Comparison of ENCODE assay signal across 9 cellular contexts in genomic region chr11:114762437-114762836, GRCh38.
DNase-seq lines count a peak whose midpoint lies in the region; ATAC-seq and TF ChIP-seq lines count a peak whose summit lies in the region.
"Had no signal": no experiment of that assay in that cellular context is flagged by ENCODE, and none has a peak within 500 bp of the region (broad histone marks: within the 10 kb centered on the region; RNA-seq: fewer than 3 reads in every experiment).

No MANE protein-coding gene starts in this region.

- no peaks in the 10 kb centered on the region; the same call in 1 of the 2 replicates for H3K27me3 ChIP-seq in H7 (ENCODE audit: control insufficient read depth, insufficient read depth, low read length)
- H3K27me3 ChIP-seq in RWPE2 (ENCODE audit: insufficient read depth, poor library complexity, severe bottlenecking), result no peaks in the 10 kb centered on the region
- H3K27me3 ChIP-seq: suprapubic skin had no signal

- peak; percentile 63 for TF ChIP-seq CTCF in RWPE2 (IDR thresholded peaks at IDR 0.05; ENCODE audit: poor library complexity, severe bottlenecking)
- TF ChIP-seq CTCF in epithelial cell of esophagus (IDR thresholded peaks at IDR 0.05; ENCODE audit: insufficient read depth, low read depth, low read length, missing control alignments), result peak; percentile 63

- H3K36me3 ChIP-seq in H7 (replicated peaks; ENCODE audit: control insufficient read depth, insufficient read depth, low read length) (no peaks in the 10 kb centered on the region), RWPE2 (ENCODE audit: low read depth) (no peaks in the 10 kb centered on the region)
- H3K36me3 ChIP-seq: suprapubic skin had no signal

- peak; percentile 75 for ATAC-seq in RWPE2 (ENCODE audit: low read depth)
- no peak for ATAC-seq in HG03439 (IDR thresholded peaks at IDR 0.05; ENCODE audit: unreplicated experiment)

- no peak overlapping the region for H3K27ac ChIP-seq in RWPE2 (ENCODE audit: poor library complexity, severe bottlenecking)
- H3K27ac ChIP-seq: suprapubic skin had no signal

- no peaks in the 10 kb centered on the region for H3K4me1 ChIP-seq in RWPE2 (ENCODE audit: insufficient read depth, poor library complexity, severe bottlenecking)

- DNase-seq in AG20443 (ENCODE audit: low spot score), result peak; percentile 84
- peak; percentile 69 for DNase-seq in H7
- DNase-seq in RWPE2 (ENCODE audit: low spot score), result no peak
- DNase-seq in epithelial cell of esophagus (ENCODE audit: low read depth), result peak; percentile 41
- DNase-seq in midbrain (lab: John Stamatoyannopoulos, UW), result peak; percentile 69
- DNase-seq in activated CD4-positive, CD25-positive, alpha-beta regulatory T cell treated with anti-CD3 and anti-CD28 coated beads, Interleukin-2, amount 50 U/mL, for 72 hours, result no peak
- DNase-seq in activated gamma-delta T cell treated with Interleukin-2 at 50 U/mL for 16 hours, result no peak

- no peaks in the 10 kb centered on the region for H3K9me3 ChIP-seq in RWPE2 (ENCODE audit: severe bottlenecking)
- H3K9me3 ChIP-seq: suprapubic skin had no signal

- H3K4me3 ChIP-seq in H7 (ENCODE audit: insufficient read depth, low read depth, low read length) (no peak overlapping the region), RWPE2 (ENCODE audit: severe bottlenecking) (no peak overlapping the region), epithelial cell of esophagus (ENCODE audit: low read length) (no peak overlapping the region)
- H3K4me3 ChIP-seq: suprapubic skin had no signal

Comparison
In these comparisons a context has a peak if more than half of its experiments do, and no peak if none do; other contexts are left out.
1. DNase-seq: peak in AG20443 (single experiment), H7 (single experiment), epithelial cell of esophagus (single experiment) and midbrain (single experiment); none in RWPE2 (single experiment), activated CD4-positive, CD25-positive, alpha-beta regulatory T cell treated with anti-CD3 and anti-CD28 coated beads, Interleukin-2, amount 50 U/mL, for 72 hours (single experiment) and activated gamma-delta T cell treated with Interleukin-2 at 50 U/mL for 16 hours (single experiment).